In genomic region chr16:31243734-31244670, GRCh38 we compare ENCODE assay signal across 1 cellular context.
TF ChIP-seq lines count a peak whose summit lies in the region.

No MANE protein-coding gene starts in this region.

TF ChIP-seq in GM23338, 12 proteins besides CTCF, POLR2A, EP300 and RAD21 (continued from another document):
- no peak for TF ChIP-seq ZNF462 (CRISPR knock-in tag; IDR thresholded peaks at IDR 0.05)
